1 cellular context compared by ENCODE assay signal in genomic region chr5:110903966-110904365, GRCh38.
TF ChIP-seq lines count a peak whose summit lies in the region.

No MANE protein-coding gene starts in this region.

TF ChIP-seq in GM23338, 12 proteins besides CTCF, POLR2A, EP300 and RAD21 (continued from another document):
- TF ChIP-seq ZNF462 (CRISPR knock-in tag; IDR thresholded peaks at IDR 0.05), result no peak
- no peak for TF ChIP-seq ZNF114 (CRISPR knock-in tag; IDR thresholded peaks at IDR 0.05)
- TF ChIP-seq CREB1 (CRISPR knock-in tag; IDR thresholded peaks at IDR 0.05; ENCODE audit: low read depth), result no peak
